Comparison of ENCODE assay signal across 1 cellular context in the genomic region with DNA sequence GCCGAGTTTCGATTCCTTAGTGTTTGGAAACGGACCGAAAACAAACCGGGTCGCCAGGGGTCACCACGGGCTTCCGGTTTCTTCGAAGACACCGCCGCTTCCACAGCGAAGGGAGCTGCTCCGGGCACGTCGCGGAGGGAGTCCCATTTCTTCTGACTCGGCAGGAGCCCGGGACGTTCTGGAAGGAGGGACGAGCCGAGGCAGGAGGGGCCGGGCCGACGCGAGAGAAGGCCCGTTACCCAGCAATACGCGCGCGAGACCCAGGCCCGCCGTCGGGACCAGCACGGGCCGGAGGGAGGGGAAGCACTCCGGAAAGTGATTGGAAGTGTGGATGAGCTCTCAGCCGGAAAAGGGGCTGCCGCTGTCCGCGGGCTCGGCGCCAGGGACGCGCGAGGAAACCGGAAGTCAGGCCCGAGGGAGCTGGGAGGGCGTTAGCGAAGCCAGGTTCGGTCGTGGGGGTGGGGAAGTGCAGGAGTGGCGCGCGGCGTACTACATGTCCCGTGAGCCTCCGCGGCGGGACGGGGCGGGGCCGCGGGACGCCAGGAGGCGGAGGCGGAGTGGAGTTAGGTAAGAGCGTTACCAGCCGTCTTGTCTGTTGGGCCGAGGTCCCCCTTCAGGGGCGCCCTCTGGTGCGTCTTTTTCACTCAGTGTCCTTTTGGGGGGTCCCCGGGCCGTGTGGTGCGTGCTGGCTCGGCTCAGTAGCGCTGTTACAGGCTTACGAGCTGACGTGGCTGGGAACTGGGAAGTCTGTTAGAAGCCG.
TF ChIP-seq lines count a peak whose summit lies in the region.

A gene with protein sequence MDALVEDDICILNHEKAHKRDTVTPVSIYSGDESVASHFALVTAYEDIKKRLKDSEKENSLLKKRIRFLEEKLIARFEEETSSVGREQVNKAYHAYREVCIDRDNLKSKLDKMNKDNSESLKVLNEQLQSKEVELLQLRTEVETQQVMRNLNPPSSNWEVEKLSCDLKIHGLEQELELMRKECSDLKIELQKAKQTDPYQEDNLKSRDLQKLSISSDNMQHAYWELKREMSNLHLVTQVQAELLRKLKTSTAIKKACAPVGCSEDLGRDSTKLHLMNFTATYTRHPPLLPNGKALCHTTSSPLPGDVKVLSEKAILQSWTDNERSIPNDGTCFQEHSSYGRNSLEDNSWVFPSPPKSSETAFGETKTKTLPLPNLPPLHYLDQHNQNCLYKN (minus strand): TSS at position 188 of the 760 bp plus-strand sequence. CDS start 8,207 bp downstream, outside the sequence.
A gene with protein sequence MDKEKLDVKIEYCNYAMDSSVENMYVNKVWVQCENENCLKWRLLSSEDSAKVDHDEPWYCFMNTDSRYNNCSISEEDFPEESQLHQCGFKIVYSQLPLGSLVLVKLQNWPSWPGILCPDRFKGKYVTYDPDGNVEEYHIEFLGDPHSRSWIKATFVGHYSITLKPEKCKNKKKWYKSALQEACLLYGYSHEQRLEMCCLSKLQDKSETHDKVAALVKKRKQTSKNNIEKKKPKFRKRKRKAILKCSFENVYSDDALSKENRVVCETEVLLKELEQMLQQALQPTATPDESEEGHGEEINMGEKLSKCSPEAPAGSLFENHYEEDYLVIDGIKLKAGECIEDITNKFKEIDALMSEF (plus strand): TSS at position 85 of the 760 bp plus-strand sequence. CDS start 64,348 bp downstream, outside the sequence.

TF ChIP-seq in SK-N-SH, 30 proteins besides CTCF, POLR2A, EP300 and RAD21 (continued from another document):
- TF ChIP-seq, protein P1, sequence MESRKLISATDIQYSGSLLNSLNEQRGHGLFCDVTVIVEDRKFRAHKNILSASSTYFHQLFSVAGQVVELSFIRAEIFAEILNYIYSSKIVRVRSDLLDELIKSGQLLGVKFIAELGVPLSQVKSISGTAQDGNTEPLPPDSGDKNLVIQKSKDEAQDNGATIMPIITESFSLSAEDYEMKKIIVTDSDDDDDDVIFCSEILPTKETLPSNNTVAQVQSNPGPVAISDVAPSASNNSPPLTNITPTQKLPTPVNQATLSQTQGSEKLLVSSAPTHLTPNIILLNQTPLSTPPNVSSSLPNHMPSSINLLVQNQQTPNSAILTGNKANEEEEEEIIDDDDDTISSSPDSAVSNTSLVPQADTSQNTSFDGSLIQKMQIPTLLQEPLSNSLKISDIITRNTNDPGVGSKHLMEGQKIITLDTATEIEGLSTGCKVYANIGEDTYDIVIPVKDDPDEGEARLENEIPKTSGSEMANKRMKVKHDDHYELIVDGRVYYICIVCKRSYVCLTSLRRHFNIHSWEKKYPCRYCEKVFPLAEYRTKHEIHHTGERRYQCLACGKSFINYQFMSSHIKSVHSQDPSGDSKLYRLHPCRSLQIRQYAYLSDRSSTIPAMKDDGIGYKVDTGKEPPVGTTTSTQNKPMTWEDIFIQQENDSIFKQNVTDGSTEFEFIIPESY (IDR thresholded peaks at IDR 0.05; ENCODE audit: borderline replicate concordance, low read depth) = no peak
- TF ChIP-seq MEF2A (IDR thresholded peaks at IDR 0.05; ENCODE audit: borderline replicate concordance, low read depth) (no peak), GABPA (IDR thresholded peaks at IDR 0.05; ENCODE audit: low read depth) (peak; percentile 74), SIN3A (IDR thresholded peaks at IDR 0.05; ENCODE audit: borderline replicate concordance, low read depth, low read length) (peak; percentile 23), ELF1 (IDR thresholded peaks at IDR 0.05) (peak; percentile 77), TAF1 (IDR thresholded peaks at IDR 0.05; ENCODE audit: borderline replicate concordance, low read depth, low read length) (peak; percentile 50; the same call in 1 of the 2 replicates), FOXJ3 (CRISPR knock-in tag; IDR thresholded peaks at IDR 0.05) (0 out of 2 replicates have a peak, but pooled peaks have one; percentile 28), EZH2phosphoT487 (IDR thresholded peaks at IDR 0.05; ENCODE audit: borderline replicate concordance, low read depth) (no peak), RCOR1 (IDR thresholded peaks at IDR 0.05; ENCODE audit: low read length) (0 out of 2 replicates have a peak, but pooled peaks have one; percentile 5), NFIC (IDR thresholded peaks at IDR 0.05; ENCODE audit: borderline replicate concordance) (peak; percentile 80), MXI1 (IDR thresholded peaks at IDR 0.05; ENCODE audit: low read depth, low read length) (0 out of 2 replicates have a peak, but pooled peaks have one; percentile 43), CHD2 (IDR thresholded peaks at IDR 0.05; ENCODE audit: low read length, partially characterized antibody) (peak; percentile 93), POLR2AphosphoS5 (IDR thresholded peaks at IDR 0.05; ENCODE audit: low read depth, low read length) (peak; percentile 70; the same call in 1 of the 2 replicates), FOXM1 (IDR thresholded peaks at IDR 0.05; ENCODE audit: low read depth) (no peak), JUND (IDR thresholded peaks at IDR 0.05) (no peak)
- TF ChIP-seq, protein P2, sequence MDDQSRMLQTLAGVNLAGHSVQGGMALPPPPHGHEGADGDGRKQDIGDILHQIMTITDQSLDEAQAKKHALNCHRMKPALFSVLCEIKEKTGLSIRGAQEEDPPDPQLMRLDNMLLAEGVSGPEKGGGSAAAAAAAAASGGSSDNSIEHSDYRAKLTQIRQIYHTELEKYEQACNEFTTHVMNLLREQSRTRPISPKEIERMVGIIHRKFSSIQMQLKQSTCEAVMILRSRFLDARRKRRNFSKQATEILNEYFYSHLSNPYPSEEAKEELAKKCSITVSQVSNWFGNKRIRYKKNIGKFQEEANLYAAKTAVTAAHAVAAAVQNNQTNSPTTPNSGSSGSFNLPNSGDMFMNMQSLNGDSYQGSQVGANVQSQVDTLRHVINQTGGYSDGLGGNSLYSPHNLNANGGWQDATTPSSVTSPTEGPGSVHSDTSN (IDR thresholded peaks at IDR 0.05) = no peak
- TF ChIP-seq, protein P3, sequence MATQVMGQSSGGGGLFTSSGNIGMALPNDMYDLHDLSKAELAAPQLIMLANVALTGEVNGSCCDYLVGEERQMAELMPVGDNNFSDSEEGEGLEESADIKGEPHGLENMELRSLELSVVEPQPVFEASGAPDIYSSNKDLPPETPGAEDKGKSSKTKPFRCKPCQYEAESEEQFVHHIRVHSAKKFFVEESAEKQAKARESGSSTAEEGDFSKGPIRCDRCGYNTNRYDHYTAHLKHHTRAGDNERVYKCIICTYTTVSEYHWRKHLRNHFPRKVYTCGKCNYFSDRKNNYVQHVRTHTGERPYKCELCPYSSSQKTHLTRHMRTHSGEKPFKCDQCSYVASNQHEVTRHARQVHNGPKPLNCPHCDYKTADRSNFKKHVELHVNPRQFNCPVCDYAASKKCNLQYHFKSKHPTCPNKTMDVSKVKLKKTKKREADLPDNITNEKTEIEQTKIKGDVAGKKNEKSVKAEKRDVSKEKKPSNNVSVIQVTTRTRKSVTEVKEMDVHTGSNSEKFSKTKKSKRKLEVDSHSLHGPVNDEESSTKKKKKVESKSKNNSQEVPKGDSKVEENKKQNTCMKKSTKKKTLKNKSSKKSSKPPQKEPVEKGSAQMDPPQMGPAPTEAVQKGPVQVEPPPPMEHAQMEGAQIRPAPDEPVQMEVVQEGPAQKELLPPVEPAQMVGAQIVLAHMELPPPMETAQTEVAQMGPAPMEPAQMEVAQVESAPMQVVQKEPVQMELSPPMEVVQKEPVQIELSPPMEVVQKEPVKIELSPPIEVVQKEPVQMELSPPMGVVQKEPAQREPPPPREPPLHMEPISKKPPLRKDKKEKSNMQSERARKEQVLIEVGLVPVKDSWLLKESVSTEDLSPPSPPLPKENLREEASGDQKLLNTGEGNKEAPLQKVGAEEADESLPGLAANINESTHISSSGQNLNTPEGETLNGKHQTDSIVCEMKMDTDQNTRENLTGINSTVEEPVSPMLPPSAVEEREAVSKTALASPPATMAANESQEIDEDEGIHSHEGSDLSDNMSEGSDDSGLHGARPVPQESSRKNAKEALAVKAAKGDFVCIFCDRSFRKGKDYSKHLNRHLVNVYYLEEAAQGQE (IDR thresholded peaks at IDR 0.05; ENCODE audit: low read depth, low read length) = peak; percentile 86
